In genomic region chr19:34633806-34634205, GRCh38 we compare ENCODE assay signal across 1 cellular context.
TF ChIP-seq lines count a peak whose summit lies in the region.

No MANE protein-coding gene starts in this region.

TF ChIP-seq in HepG2, 621 proteins besides CTCF, POLR2A, EP300 and RAD21 (continued from another document):
- TF ChIP-seq TFE3 (CRISPR knock-in tag; IDR thresholded peaks at IDR 0.05) (peak; percentile 94), ZC3H13 (CRISPR knock-in tag; IDR thresholded peaks at IDR 0.05) (no peak), USF2 (IDR thresholded peaks at IDR 0.05; ENCODE audit: low read depth, low read length) (peak; percentile 39; the same call in 1 of the 2 replicates), USF2 (CRISPR knock-in tag; IDR thresholded peaks at IDR 0.05; ENCODE audit: borderline replicate concordance) (no peak; the same call in 1 of the 2 replicates), PLRG1 (conservative IDR thresholded peaks at IDR 0.05) (no peak), ZNF616 (CRISPR knock-in tag; IDR thresholded peaks at IDR 0.05; ENCODE audit: low read depth) (no peak), ARID5B (CRISPR knock-in tag; IDR thresholded peaks at IDR 0.05) (peak; percentile 81), LBX2 (CRISPR knock-in tag; IDR thresholded peaks at IDR 0.05; ENCODE audit: borderline replicate concordance) (no peak), SAP130 (CRISPR knock-in tag; IDR thresholded peaks at IDR 0.05; ENCODE audit: low read depth) (peak; percentile 36; the same call in 1 of the 2 replicates), MAFG (CRISPR knock-in tag; IDR thresholded peaks at IDR 0.05) (no peak), HMG20A (CRISPR knock-in tag; IDR thresholded peaks at IDR 0.05; ENCODE audit: borderline replicate concordance) (peak; percentile 25; the same call in 1 of the 2 replicates), RARA (CRISPR knock-in tag; IDR thresholded peaks at IDR 0.05) (peak; percentile 67), ZNF10 (CRISPR knock-in tag; IDR thresholded peaks at IDR 0.05; ENCODE audit: borderline replicate concordance, low read depth) (no peak), ZNF687 (CRISPR knock-in tag; IDR thresholded peaks at IDR 0.05) (no peak), KLF16 (CRISPR knock-in tag; IDR thresholded peaks at IDR 0.05) (no peak), E2F5 (CRISPR knock-in tag; conservative IDR thresholded peaks at IDR 0.05) (no peak), PAXIP1 (CRISPR knock-in tag; conservative IDR thresholded peaks at IDR 0.05) (peak; percentile 48; the same call in 1 of the 2 replicates), ZNF136 (CRISPR knock-in tag; IDR thresholded peaks at IDR 0.05; ENCODE audit: low read depth) (no peak), RXRB (CRISPR knock-in tag; IDR thresholded peaks at IDR 0.05; ENCODE audit: borderline replicate concordance) (peak; percentile 34; the same call in 1 of the 2 replicates), MTF2 (CRISPR knock-in tag; IDR thresholded peaks at IDR 0.05; ENCODE audit: borderline replicate concordance) (no peak), PRMT3 (CRISPR knock-in tag; IDR thresholded peaks at IDR 0.05; ENCODE audit: borderline replicate concordance, low read depth) (no peak), PPARG (CRISPR knock-in tag; conservative IDR thresholded peaks at IDR 0.05) (0 out of 2 replicates have a peak, but pooled peaks have one; percentile 23), SIN3B (IDR thresholded peaks at IDR 0.05; ENCODE audit: low read length) (no peak), CEBPB (IDR thresholded peaks at IDR 0.05; ENCODE audit: borderline replicate concordance, low read depth, low read length) (peak; percentile 65; the same call in 1 of the 2 replicates), MIER2 (CRISPR knock-in tag; IDR thresholded peaks at IDR 0.05) (no peak), ZBTB42 (CRISPR knock-in tag; IDR thresholded peaks at IDR 0.05) (no peak)
